In the genomic region with DNA sequence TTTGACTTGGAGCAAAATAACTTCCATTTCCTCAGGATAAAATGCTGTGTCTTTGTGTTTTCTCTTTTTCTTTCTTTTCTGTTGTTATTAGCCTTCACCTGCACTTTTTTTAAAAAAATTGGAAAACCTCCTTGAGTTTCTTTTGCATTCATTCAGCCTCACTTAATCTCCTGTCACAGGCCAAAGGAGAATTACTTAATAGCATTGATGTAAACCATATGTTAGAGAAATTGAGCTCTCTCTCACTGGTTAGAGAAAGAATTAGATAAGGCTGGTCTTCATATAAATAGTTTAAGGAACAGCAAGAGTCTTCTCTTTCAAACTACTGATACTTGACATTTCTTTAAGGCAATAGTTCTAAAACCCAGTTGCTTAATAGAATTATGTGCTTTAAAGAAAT, we compare ENCODE assay signal across 15 cellular contexts.
A peak's percentile ranks its signal among the peaks of the same experiment; 100 is the strongest.
DNase-seq lines count a peak whose midpoint lies in the region; ATAC-seq lines count a peak whose summit lies in the region.
"Had no signal": no experiment of that assay in that cellular context is flagged by ENCODE, and none has a peak within 500 bp of the region (broad histone marks: within the 10 kb centered on the region; RNA-seq: fewer than 3 reads in every experiment).

No MANE protein-coding gene starts in this region.

- DNase-seq in NCI-H82 (lab: John Stamatoyannopoulos, UW) = peak; percentile 20
- DNase-seq in NCI-H82 treated with DMSO at 0.1 percent for 48 hours (lab: John Stamatoyannopoulos, UW; ENCODE audit: unreplicated experiment) = no peak
- DNase-seq in SK-N-DZ (ENCODE audit: low spot score) = peak; percentile 7
- DNase-seq in fibroblast of gingiva (ENCODE audit: low read depth) = peak; percentile 6
- peak; percentile 25 for DNase-seq in left kidney (ENCODE audit: low read depth, low spot score)
- DNase-seq in GOT3 (lab: John Stamatoyannopoulos, UW) = no peak
- DNase-seq: AML-193; Caco-2; Calu3; CD4-positive, alpha-beta T cell; CD8-positive, alpha-beta T cell; DMS79 treated with DMSO at 0.1 percent for 48 hours; GF-D8 had no signal

- no peak for ATAC-seq in GM18867 (IDR thresholded peaks at IDR 0.05; ENCODE audit: unreplicated experiment)
- ATAC-seq: A549; CD8-positive, alpha-beta T cell had no signal

Comparison
In these comparisons a context has a peak if more than half of its experiments do, and no peak if none do; other contexts are left out.
1. DNase-seq: peak in NCI-H82 (single experiment), SK-N-DZ (single experiment), fibroblast of gingiva (single experiment) and left kidney (single experiment); none in NCI-H82 treated with DMSO at 0.1 percent for 48 hours (single experiment) and GOT3 (single experiment).